In genomic region chr4:78297075-78297815, GRCh38 we compare ENCODE assay signal across 11 cellular contexts.
DNase-seq lines count a peak whose midpoint lies in the region; ATAC-seq and TF ChIP-seq lines count a peak whose summit lies in the region.
"Had no signal": no experiment of that assay in that cellular context is flagged by ENCODE, and none has a peak within 500 bp of the region (broad histone marks: within the 10 kb centered on the region; RNA-seq: fewer than 3 reads in every experiment).

No MANE protein-coding gene starts in this region.

- H3K4me3 Mint-ChIP-seq in CD14-positive monocyte: peak overlapping the region; percentile 14 to 80
- H3K4me3 Mint-ChIP-seq: B cell, brain had no signal

- intact Hi-C loops in CD14-positive monocyte (cut with micrococcal nuclease): no loop called here

- ATAC-seq in GM21367 (IDR thresholded peaks at IDR 0.05; ENCODE audit: unreplicated experiment): peak; percentile 44
- ATAC-seq in HG03565 (IDR thresholded peaks at IDR 0.05; ENCODE audit: unreplicated experiment): peak; percentile 50
- ATAC-seq in HG02642 (IDR thresholded peaks at IDR 0.05; ENCODE audit: poor library complexity, unreplicated experiment): no peak

- H3K27ac Mint-ChIP-seq in CD14-positive monocyte: no peak overlapping the region
- H3K27ac Mint-ChIP-seq: B cell had no signal

- TF ChIP-seq CTCF in CD14-positive monocyte (IDR thresholded peaks at IDR 0.05): no peak

- DNase-seq in CD14-positive monocyte (ENCODE audit: low spot score) (no peak), fibroblast of gingiva (ENCODE audit: low read depth) (peak; percentile 80), DMS153 treated with DMSO at 0.1 percent for 48 hours (lab: John Stamatoyannopoulos, UW; ENCODE audit: unreplicated experiment) (no peak), EL (no peak), glomerular visceral epithelial cell (ENCODE audit: extremely low spot score) (no peak)
- DNase-seq: NCI-H748 treated with DMSO at 0.1 percent for 48 hours had no signal

- H3K36me3 Mint-ChIP-seq in CD14-positive monocyte: no peaks in the 10 kb centered on the region

- H3K4me1 Mint-ChIP-seq in CD14-positive monocyte: peaks cover 7% of the 10 kb centered on the region

- H3K9me3 Mint-ChIP-seq in CD14-positive monocyte: peaks cover 0 to 2% (median 2%) of the 10 kb centered on the region in 7 donors

- H3K27me3 Mint-ChIP-seq in CD14-positive monocyte (ENCODE audit: low read depth in 3 of 3): peaks cover 0 to 3% (median 0%) of the 10 kb centered on the region in 3 donors
- H3K27me3 Mint-ChIP-seq: B cell had no signal
